ENCODE assay signal across 1 cellular context in genomic region chr3:111737712-111738097, GRCh38.
TF ChIP-seq lines count a peak whose summit lies in the region.

No MANE protein-coding gene starts in this region.

TF ChIP-seq in A549, 52 proteins besides CTCF, POLR2A, EP300 and RAD21 (continued from another document):
- no peak for TF ChIP-seq HMGXB4 (CRISPR knock-in tag; IDR thresholded peaks at IDR 0.05; ENCODE audit: borderline replicate concordance)
TF ChIP-seq in A549: peak in this region for 4.
